8 cellular contexts compared by ENCODE assay signal in the genomic region with DNA sequence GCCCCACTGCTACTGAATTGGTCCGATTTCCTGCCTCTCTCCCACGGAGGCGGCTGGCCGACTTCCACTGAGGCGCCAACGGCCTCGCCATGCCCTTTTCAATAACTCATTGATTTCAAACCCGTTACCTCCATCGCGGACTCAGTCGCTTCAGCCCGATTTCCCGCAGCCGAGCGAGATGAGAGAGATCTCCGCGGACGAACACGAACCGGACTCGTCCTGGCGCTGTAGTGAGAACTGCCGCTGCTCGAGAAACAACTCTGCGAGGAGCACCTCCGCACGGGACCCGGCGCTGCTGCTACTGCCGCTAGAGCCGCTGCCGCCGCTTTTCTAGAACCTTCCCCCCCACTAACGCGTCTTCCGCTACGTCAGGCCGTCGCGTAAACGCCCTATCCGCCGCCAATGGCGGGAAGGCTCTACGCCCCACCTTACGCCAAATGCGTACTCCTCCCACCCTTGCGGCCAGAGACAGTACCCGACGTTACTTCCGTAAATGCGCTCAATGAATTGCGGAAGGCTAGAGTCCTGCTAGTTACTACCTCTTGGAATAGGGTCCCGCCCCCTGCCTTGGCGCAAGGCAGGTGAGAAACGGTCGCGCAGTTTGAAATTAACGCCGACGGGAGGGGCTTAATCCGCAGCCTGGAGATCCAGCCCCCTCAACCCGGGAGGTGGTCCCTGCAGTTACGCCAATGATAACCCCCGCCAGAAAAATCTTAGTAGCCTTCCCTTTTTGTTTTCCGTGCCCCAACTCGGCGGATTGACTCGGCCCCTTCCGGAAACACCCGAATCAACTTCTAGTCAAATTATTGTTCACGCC. TPM values are rescaled to one million over a fixed set of nuclear protein-coding genes. Genes with fewer than 3 reads are reported as not detected.
DNase-seq lines count a peak whose midpoint lies in the region; ATAC-seq, FAIRE-seq and TF ChIP-seq lines count a peak whose summit lies in the region.

A gene (minus strand): TSS at position 303 of the 817 bp plus-strand sequence. CDS start 169 bp downstream, at position 134.

- H2BK5ac ChIP-seq in IMR-90 (ENCODE audit: low read depth, low read length, poor library complexity, severe bottlenecking): peak within 1 kb of the TSS; percentile 96

- H3K14ac ChIP-seq in IMR-90 (replicated peaks; ENCODE audit: low read depth, low read length): peak within 1 kb of the TSS; percentile 99

- BruUV-seq in IMR-90 (replicated peaks; lab: Mats Ljungman, UMichigan) (no TSS peak), endothelial cell of umbilical vein (replicated peaks; lab: Mats Ljungman, UMichigan) (no TSS peak)

- H3K9ac ChIP-seq in IMR-90 (ENCODE audit: low read depth, low read length) (peak within 1 kb of the TSS; percentile 99), endothelial cell of umbilical vein (replicated peaks; ENCODE audit: extremely low read depth, insufficient read depth, low read length) (peak within 1 kb of the TSS; percentile 100)

- peaks cover 89% of the 10 kb centered on the region for H3K79me2 ChIP-seq in endothelial cell of umbilical vein (ENCODE audit: control insufficient read depth, insufficient read depth, low read length)

- H4K8ac ChIP-seq in IMR-90 (ENCODE audit: low read depth in 2 of 2, low read length in 2 of 2): peak within 1 kb of the TSS; percentile 71 to 95

- TF ChIP-seq CTCF in IMR-90 (conservative IDR thresholded peaks at IDR 0.05; ENCODE audit: low read depth, low read length) (no peak), endothelial cell of umbilical vein (IDR thresholded peaks at IDR 0.05; ENCODE audit: extremely low read depth in 1 of 2, insufficient read depth in 1 of 2, low read depth in 1 of 2, low read length in 2 of 2) (no peak)

- H4K91ac ChIP-seq in IMR-90 (ENCODE audit: insufficient read depth, low read depth, low read length): peak within 1 kb of the TSS; percentile 95

- peak within 1 kb of the TSS; percentile 100 for H3K27ac ChIP-seq in IMR-90 (ENCODE audit: insufficient read depth, low read length)
- peak within 1 kb of the TSS; percentile 97 for H3K27ac ChIP-seq in endothelial cell of umbilical vein (ENCODE audit: insufficient read depth, low read depth, low read length)

- H3K4me3 ChIP-seq in IMR-90 (ENCODE audit: insufficient read depth, low read depth, low read length) (peak within 1 kb of the TSS; percentile 81), endothelial cell of umbilical vein (replicated peaks in 1 of 3; ENCODE audit: insufficient read depth in 1 of 3, low read depth in 1 of 3, low read length in 3 of 3) (peak within 1 kb of the TSS; percentile 98 to 100 (median 98))

- peak within 1 kb of the TSS; percentile 99 for H2AK9ac ChIP-seq in IMR-90 (replicated peaks; ENCODE audit: low read depth, low read length, poor library complexity)

- TF ChIP-seq POLR2A in IMR-90 (IDR thresholded peaks at IDR 0.05; ENCODE audit: low read depth, low read length) (peak; percentile 100), endothelial cell of umbilical vein (IDR thresholded peaks at IDR 0.05; ENCODE audit: low read depth, low read length) (peak; percentile 100)

- H3K9me3 ChIP-seq in IMR-90 (ENCODE audit: control insufficient read depth, insufficient read depth, low read length) (no peaks in the 10 kb centered on the region), endothelial cell of umbilical vein (replicated peaks; ENCODE audit: control insufficient read depth, insufficient read depth, low read length) (no peaks in the 10 kb centered on the region)

- dilution Hi-C loops in IMR-90 (cut with HindIII; ENCODE audit: low sequenced_read_pairs, unreplicated experiment): no loop called here
- dilution Hi-C loops in endothelial cell of umbilical vein (cut with MboI; ENCODE audit: extremely low pct_ligation_motif_present, low sequenced_read_pairs): no loop called here

- H3K36me3 ChIP-seq in IMR-90 (ENCODE audit: control insufficient read depth, insufficient read depth, low read length): peaks cover 15% of the 10 kb centered on the region
- peaks cover 4 to 19% of the 10 kb centered on the region in 2 experiments for H3K36me3 ChIP-seq in endothelial cell of umbilical vein (ENCODE audit: control insufficient read depth in 2 of 2, extremely low read depth in 1 of 2, insufficient read depth in 2 of 2, low read length in 2 of 2)

- ATAC-seq in GM21528 (IDR thresholded peaks at IDR 0.05; ENCODE audit: low FRiP score, unreplicated experiment) (peak; percentile 65), IMR-90 (ENCODE audit: low read depth) (peak; percentile 81)

- H3K9me1 ChIP-seq in IMR-90 (ENCODE audit: insufficient read depth, low read length) (no peaks in the 10 kb centered on the region; the same call in 1 of the 2 replicates), endothelial cell of umbilical vein (replicated peaks; ENCODE audit: control insufficient read depth, extremely low read depth, insufficient read depth, low read length) (no peaks in the 10 kb centered on the region)

- TF ChIP-seq RAD21 in IMR-90 (IDR thresholded peaks at IDR 0.05; ENCODE audit: low read length): no peak

- H2BK15ac ChIP-seq in IMR-90 (ENCODE audit: low read depth, low read length): peak within 1 kb of the TSS; percentile 93; the same call in 2 of the 3 replicates

- CTCF ChIA-PET in IMR-90 (lab: Yijun Ruan, JAX) (no interaction called here), endothelial cell of umbilical vein (lab: Charles Lee) (interaction anchor here (0.6 to 4.4 kb wide), 12 partner anchors 12 to 308 kb away, joined by 3 to 98 read pairs (median 5); a partner anchor contains a TSS)

- H3K4ac ChIP-seq in IMR-90 (ENCODE audit: low read depth, low read length): peak within 1 kb of the TSS; percentile 98

- peak within 1 kb of the TSS; percentile 98 for H3K56ac ChIP-seq in IMR-90 (ENCODE audit: extremely low read depth, insufficient read depth, low read length)

- H3K79me1 ChIP-seq in IMR-90 (ENCODE audit: low read depth in 1 of 2, low read length in 2 of 2): 0 out of 4 replicates have a peak, but pooled peaks cover 0 to 3% of the 10 kb centered on the region in 2 experiments

- in situ Hi-C loops in IMR-90 (cut with MboI; ENCODE audit: low sequenced_read_pairs): loop anchor here (10.0 to 25.0 kb wide), 3 partner anchors 346 to 662 kb away; a partner anchor contains a TSS

- H4K20me1 ChIP-seq in IMR-90 (ENCODE audit: insufficient read depth, low read length): peaks cover 82% of the 10 kb centered on the region
- H4K20me1 ChIP-seq in endothelial cell of umbilical vein (replicated peaks; ENCODE audit: control insufficient read depth, extremely low read depth, insufficient read depth, low read length): peaks cover 39% of the 10 kb centered on the region

- peak within 1 kb of the TSS; percentile 85 for H3K4me2 ChIP-seq in IMR-90 (ENCODE audit: low read depth, low read length)
- H3K4me2 ChIP-seq in endothelial cell of umbilical vein (ENCODE audit: insufficient read depth, low read length): peak within 1 kb of the TSS; percentile 35

- WGBS in IMR-90 (ENCODE audit: extremely low coverage in 2 of 2, insufficient read length in 1 of 2), 2 experiments: 1% methylated on average over 14 of the region's 72 CpGs; no CpG with 5 or more reads in 1 of the 2 experiments

- H4K5ac ChIP-seq in IMR-90 (ENCODE audit: low read depth, low read length): peak within 1 kb of the TSS; percentile 82

- H3K27me3 ChIP-seq in IMR-90 (ENCODE audit: control insufficient read depth, insufficient read depth, low read length) (no peaks in the 10 kb centered on the region), endothelial cell of umbilical vein (ENCODE audit: control insufficient read depth in 2 of 2, insufficient read depth in 2 of 2, low read length in 2 of 2) (no peaks in the 10 kb centered on the region)

- POLR2A ChIA-PET in IMR-90 (lab: Charles Lee; ENCODE audit: unreplicated experiment): no interaction called here
- POLR2A ChIA-PET in endothelial cell of umbilical vein (lab: Charles Lee): interaction anchor here (0.7 to 1.4 kb wide), 15 partner anchors 10 to 976 kb away, joined by 3 to 10 read pairs (median 4); a partner anchor contains a TSS

- H2BK120ac ChIP-seq in IMR-90 (ENCODE audit: low read depth, low read length): peak within 1 kb of the TSS; percentile 75

- H2AK5ac ChIP-seq in IMR-90 (ENCODE audit: low read depth, low read length): peak within 1 kb of the TSS; percentile 99

- peak; percentile 100 for DNase-seq in DMS 273 (lab: John Stamatoyannopoulos, UW; ENCODE audit: unreplicated experiment)
- peak; percentile 97 for DNase-seq in IMR-90
- DNase-seq in OCI-M1 (lab: John Stamatoyannopoulos, UW): peak; percentile 96
- DNase-seq in activated T-cell treated with anti-CD3 and anti-CD28 coated beads for 24 hours (ENCODE audit: low read depth): peak; percentile 98
- peak; percentile 99 for DNase-seq in endothelial cell of umbilical vein (ENCODE audit: low read depth, low spot score)
- DNase-seq in midbrain (lab: John Stamatoyannopoulos, UW): peak; percentile 100
- DNase-seq in stimulated activated CD8-positive, alpha-beta memory T cell treated with anti-CD3 and anti-CD28 coated beads, Interleukin-2, amount 100 ng/mL, for 1 hour (ENCODE audit: low read depth in 2 of 2): peak; percentile 96 to 98

- no peak within 1 kb of the TSS; the same call in 1 of the 2 replicates for H2BK20ac ChIP-seq in IMR-90 (ENCODE audit: low read depth, low read length)

- H3K18ac ChIP-seq in IMR-90 (ENCODE audit: low read depth, low read length): peak within 1 kb of the TSS; percentile 83

- H2AFZ ChIP-seq in IMR-90 (replicated peaks; ENCODE audit: low read length, poor library complexity) (peak within 1 kb of the TSS; percentile 93), endothelial cell of umbilical vein (ENCODE audit: low read depth, low read length) (peak within 1 kb of the TSS; percentile 10)

- peak within 1 kb of the TSS; percentile 99 for H3K23ac ChIP-seq in IMR-90 (ENCODE audit: low read depth, low read length)

- FAIRE-seq in endothelial cell of umbilical vein (lab: Jason Lieb, UNC): peak; percentile 87

- intact Hi-C loops in IMR-90 (cut with micrococcal nuclease) (loop anchor here (2.0 to 10.0 kb wide), 6 partner anchors 157 to 1967 kb away; no protein-coding TSS in a partner anchor), endothelial cell of umbilical vein (cut with micrococcal nuclease) (loop anchor here (1.0 to 10.0 kb wide), 8 partner anchors 46 to 1407 kb away; a partner anchor contains a TSS)

- H3K4me1 ChIP-seq in IMR-90 (ENCODE audit: control insufficient read depth, insufficient read depth, low read length) (0 out of 2 replicates have a peak, but pooled peaks cover 2% of the 10 kb centered on the region), endothelial cell of umbilical vein (ENCODE audit: control insufficient read depth, extremely low read depth, insufficient read depth, low read length) (peaks cover 40% of the 10 kb centered on the region)

RNA-seq across cellular contexts. Expression of the gene that starts here (rescaled TPM):
- total RNA-seq in IMR-90 (2012; rRNA removed): 49.3 and 118 TPM in 2 replicates
- 417 and 515 TPM in 2 replicates for polyA plus RNA-seq in IMR-90 (2012; rRNA removed)
- 51.3 and 57.4 TPM in 2 replicates for polyA plus RNA-seq in IMR-90 (2012; cell fraction: cytosol; rRNA removed)
- 46.0 and 266 TPM in 2 replicates for polyA plus RNA-seq in IMR-90 (2012; cell fraction: nucleus; rRNA removed; ENCODE audit: low replicate concordance)
- 703 and 717 TPM in 2 replicates for total RNA-seq in endothelial cell of umbilical vein
- polyA plus RNA-seq in endothelial cell of umbilical vein: 104 and 198 TPM in 2 replicates
- polyA plus RNA-seq in endothelial cell of umbilical vein (2011; cell fraction: cytosol; rRNA removed): 420 and 499 TPM in 2 replicates
- 496 and 792 TPM in 2 replicates for polyA plus RNA-seq in endothelial cell of umbilical vein (2011; cell fraction: nucleus; rRNA removed)
- polyA plus RNA-seq in endothelial cell of umbilical vein (2012): 674 and 1,097 TPM in 2 replicates
- 165 and 169 TPM in 2 replicates for polyA minus RNA-seq in endothelial cell of umbilical vein
- 207 TPM for polyA minus RNA-seq in endothelial cell of umbilical vein (2011; cell fraction: cytosol; rRNA and poly(A)+ RNA removed)
- polyA minus RNA-seq in endothelial cell of umbilical vein (2011; cell fraction: nucleus; rRNA and poly(A)+ RNA removed): 209 and 233 TPM in 2 replicates

Comparison
In these comparisons a context has a peak if more than half of its experiments do, and no peak if none do; other contexts are left out.
1. Peak in every context shown above with its lines: DNase-seq, ATAC-seq, H3K4me3 ChIP-seq and H3K27ac ChIP-seq.